37 cellular contexts compared by ENCODE assay signal in the genomic region with DNA sequence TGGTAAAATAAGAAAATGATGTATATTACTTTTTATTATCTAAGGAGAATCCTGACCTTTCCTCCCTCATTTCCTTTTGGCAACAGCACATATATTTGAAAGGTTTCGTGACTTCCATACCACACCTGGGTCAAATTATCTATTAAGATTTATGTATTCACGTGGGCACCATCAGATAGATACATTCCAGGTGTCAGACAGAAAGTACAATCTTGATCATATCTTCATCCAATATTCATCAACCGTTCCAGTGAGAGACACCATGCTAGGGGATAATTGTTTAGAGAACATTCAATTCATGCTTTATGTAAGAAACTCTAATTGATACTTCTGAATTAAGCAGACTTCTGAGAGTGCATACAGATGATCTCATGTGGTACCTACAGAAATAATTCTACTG.
"Had no signal": no experiment of that assay in that cellular context is flagged by ENCODE, and none has a peak within 500 bp of the region (broad histone marks: within the 10 kb centered on the region; RNA-seq: fewer than 3 reads in every experiment).

No MANE protein-coding gene starts in this region.

- H3K36me3 Mint-ChIP-seq: activated naive CD4-positive, alpha-beta T cell treated with anti-CD3 and anti-CD28 coated beads, Interleukin-2, amount 10 ng/mL, durations not matched to agents 7 days and 5 days; activated naive CD4-positive, alpha-beta T cell treated with anti-CD3 and anti-CD28 coated beads, Interleukin-2, amount 50 U/mL, for 24 hours; activated naive CD4-positive, alpha-beta T cell treated with anti-CD3 and anti-CD28 coated beads, Interleukin-2, amount 50 U/mL, for 72 hours; activated naive CD8-positive, alpha-beta T cell; activated naive CD8-positive, alpha-beta T cell treated with anti-CD3 and anti-CD28 coated beads for 36 hours; activated naive CD8-positive, alpha-beta T cell treated with anti-CD3 and anti-CD28 coated beads, Interleukin-2, amount 10 ng/mL, durations not matched to agents 7 days and 5 days; brain had no signal

- H3K4me3 ChIP-seq: adrenal gland, ascending aorta, body of pancreas, breast epithelium, cardiac muscle cell had no signal

- H3K4me1 ChIP-seq: adrenal gland, ascending aorta, body of pancreas, breast epithelium had no signal

- ATAC-seq: activated naive CD4-positive, alpha-beta T cell treated with anti-CD3 and anti-CD28 coated beads, Interleukin-2, amount 50 U/mL, for 72 hours; activated naive CD8-positive, alpha-beta T cell treated with anti-CD3 and anti-CD28 coated beads, Interleukin-2, amount 50 U/mL, for 24 hours; activated T-cell treated with anti-CD3 and anti-CD28 coated beads, Interleukin-2, amount 50 U/mL, for 4 hours; activated T-cell treated with anti-CD3 and anti-CD28 coated beads, Interleukin-2, amount 50 U/mL, for 72 hours; activated T-helper 17 cell treated with anti-CD3 and anti-CD28 coated beads, Interleukin-2, amount 50 U/mL, for 72 hours; body of pancreas had no signal

- H3K4me3 Mint-ChIP-seq: activated naive CD4-positive, alpha-beta T cell treated with anti-CD3 and anti-CD28 coated beads for 36 hours; activated naive CD4-positive, alpha-beta T cell treated with anti-CD3 and anti-CD28 coated beads, Interleukin-2, amount 10 ng/mL, durations not matched to agents 7 days and 5 days; activated naive CD4-positive, alpha-beta T cell treated with anti-CD3 and anti-CD28 coated beads, Interleukin-2, amount 50 U/mL, for 24 hours; activated naive CD8-positive, alpha-beta T cell; activated naive CD8-positive, alpha-beta T cell treated with anti-CD3 and anti-CD28 coated beads for 36 hours; activated naive CD8-positive, alpha-beta T cell treated with anti-CD3 and anti-CD28 coated beads, Interleukin-2, amount 10 ng/mL, durations not matched to agents 7 days and 5 days; activated naive CD8-positive, alpha-beta T cell treated with anti-CD3 and anti-CD28 coated beads, Interleukin-2, amount 50 U/mL, for 24 hours; activated T-cell treated with anti-CD3 and anti-CD28 coated beads, Interleukin-2, amount 50 U/mL, for 24 hours; activated T-cell treated with anti-CD3 and anti-CD28 coated beads, Interleukin-2, amount 50 U/mL, for 4 hours; activated T-cell treated with anti-CD3 and anti-CD28 coated beads, Interleukin-2, amount 50 U/mL, for 72 hours; activated T-helper 1 cell treated with anti-CD3 and anti-CD28 coated beads, Interleukin-12 subunit alpha, Interleukin-12 subunit beta, Interleukin-2, Interleukin-4 antibody, amounts not matched to agents 30 ng/mL and 10 ng/mL and 1 ng/mL, durations not matched to agents 14 hours and 24 hours and 36 hours; activated T-helper 17 cell treated with anti-CD3 and anti-CD28 coated beads, Interleukin-2, amount 50 U/mL, for 72 hours; brain; central memory CD8-positive, alpha-beta T cell had no signal

- H3K27me3 ChIP-seq: adrenal gland, ascending aorta, body of pancreas, brain microvascular endothelial cell, breast epithelium, cardiac muscle cell had no signal

- H3K36me3 ChIP-seq: adrenal gland, ascending aorta, brain microvascular endothelial cell, breast epithelium, cardiac muscle cell had no signal

- DNase-seq: activated effector memory CD4-positive, alpha-beta T cell treated with anti-CD3 and anti-CD28 coated beads, Interleukin-2, amount 50 U/mL, for 16 hours; activated effector memory CD4-positive, alpha-beta T cell treated with Interleukin-2 at 50 U/mL for 16 hours; activated gamma-delta T cell; activated gamma-delta T cell treated with Interleukin-2 at 50 U/mL for 16 hours; activated naive CD4-positive, alpha-beta T cell; activated naive CD4-positive, alpha-beta T cell treated with anti-CD3 and anti-CD28 coated beads for 36 hours; activated naive CD4-positive, alpha-beta T cell treated with anti-CD3 and anti-CD28 coated beads, Interleukin-2, amount 10 ng/mL, durations not matched to agents 7 days and 5 days; activated naive CD4-positive, alpha-beta T cell treated with anti-CD3 and anti-CD28 coated beads, Interleukin-2, amount 50 U/mL, for 16 hours; activated naive CD4-positive, alpha-beta T cell treated with Interleukin-2 at 50 U/mL for 16 hours; activated naive CD8-positive, alpha-beta T cell treated with anti-CD3 and anti-CD28 coated beads for 36 hours; activated naive CD8-positive, alpha-beta T cell treated with anti-CD3 and anti-CD28 coated beads, Interleukin-2, amount 10 ng/mL, durations not matched to agents 7 days and 5 days; activated naive CD8-positive, alpha-beta T cell treated with anti-CD3 and anti-CD28 coated beads, Interleukin-2, amount 50 U/mL, for 24 hours; activated T-cell treated with anti-CD3 and anti-CD28 coated beads, Interleukin-2, amount 50 U/mL, for 24 hours; activated T-cell treated with anti-CD3 and anti-CD28 coated beads, Interleukin-2, amount 50 U/mL, for 4 hours; activated T-cell treated with anti-CD3 and anti-CD28 coated beads, Interleukin-2, amount 50 U/mL, for 48 hours; activated T-cell treated with anti-CD3 and anti-CD28 coated beads, Interleukin-2, amount 50 U/mL, for 72 hours; adrenal gland; amniotic stem cell; amygdala; anterior cingulate cortex; aorta; body of pancreas; brain microvascular endothelial cell; caudate nucleus; central memory CD4-positive, alpha-beta T cell; cerebellar nuclear complex had no signal

- H3K27me3 Mint-ChIP-seq: activated naive CD4-positive, alpha-beta T cell treated with anti-CD3 and anti-CD28 coated beads, Interleukin-2, amount 10 ng/mL, durations not matched to agents 7 days and 5 days; activated naive CD4-positive, alpha-beta T cell treated with anti-CD3 and anti-CD28 coated beads, Interleukin-2, amount 50 U/mL, for 24 hours; activated naive CD8-positive, alpha-beta T cell; activated naive CD8-positive, alpha-beta T cell treated with anti-CD3 and anti-CD28 coated beads for 36 hours; activated naive CD8-positive, alpha-beta T cell treated with anti-CD3 and anti-CD28 coated beads, Interleukin-2, amount 10 ng/mL, durations not matched to agents 7 days and 5 days; activated naive CD8-positive, alpha-beta T cell treated with anti-CD3 and anti-CD28 coated beads, Interleukin-2, amount 50 U/mL, for 24 hours; activated T-cell treated with anti-CD3 and anti-CD28 coated beads, Interleukin-2, amount 50 U/mL, for 24 hours; activated T-helper 17 cell treated with anti-CD3 and anti-CD28 coated beads, Interleukin-2, amount 50 U/mL, for 72 hours; brain; central memory CD8-positive, alpha-beta T cell had no signal

- H3K4me1 Mint-ChIP-seq: activated naive CD4-positive, alpha-beta T cell treated with anti-CD3 and anti-CD28 coated beads, Interleukin-2, amount 10 ng/mL, durations not matched to agents 7 days and 5 days; activated naive CD4-positive, alpha-beta T cell treated with anti-CD3 and anti-CD28 coated beads, Interleukin-2, amount 50 U/mL, for 24 hours; activated naive CD8-positive, alpha-beta T cell treated with anti-CD3 and anti-CD28 coated beads for 36 hours; activated naive CD8-positive, alpha-beta T cell treated with anti-CD3 and anti-CD28 coated beads, Interleukin-2, amount 10 ng/mL, durations not matched to agents 7 days and 5 days; activated naive CD8-positive, alpha-beta T cell treated with anti-CD3 and anti-CD28 coated beads, Interleukin-2, amount 50 U/mL, for 24 hours; activated T-helper 17 cell treated with anti-CD3 and anti-CD28 coated beads, Interleukin-2, amount 50 U/mL, for 72 hours; brain; central memory CD8-positive, alpha-beta T cell had no signal

- H3K27ac Mint-ChIP-seq: activated naive CD4-positive, alpha-beta T cell treated with anti-CD3 and anti-CD28 coated beads for 36 hours; activated naive CD4-positive, alpha-beta T cell treated with anti-CD3 and anti-CD28 coated beads, Interleukin-2, amount 10 ng/mL, durations not matched to agents 7 days and 5 days; activated naive CD4-positive, alpha-beta T cell treated with anti-CD3 and anti-CD28 coated beads, Interleukin-2, amount 50 U/mL, for 24 hours; activated naive CD4-positive, alpha-beta T cell treated with anti-CD3 and anti-CD28 coated beads, Interleukin-2, amount 50 U/mL, for 72 hours; activated naive CD8-positive, alpha-beta T cell; activated naive CD8-positive, alpha-beta T cell treated with anti-CD3 and anti-CD28 coated beads for 36 hours; activated naive CD8-positive, alpha-beta T cell treated with anti-CD3 and anti-CD28 coated beads, Interleukin-2, amount 10 ng/mL, durations not matched to agents 7 days and 5 days; activated naive CD8-positive, alpha-beta T cell treated with anti-CD3 and anti-CD28 coated beads, Interleukin-2, amount 50 U/mL, for 24 hours; activated T-cell treated with anti-CD3 and anti-CD28 coated beads, Interleukin-2, amount 50 U/mL, for 24 hours; activated T-cell treated with anti-CD3 and anti-CD28 coated beads, Interleukin-2, amount 50 U/mL, for 72 hours; activated T-helper 1 cell treated with anti-CD3 and anti-CD28 coated beads, Interleukin-12 subunit alpha, Interleukin-12 subunit beta, Interleukin-2, Interleukin-4 antibody, amounts not matched to agents 30 ng/mL and 10 ng/mL and 1 ng/mL, durations not matched to agents 14 hours and 24 hours and 36 hours; activated T-helper 17 cell treated with anti-CD3 and anti-CD28 coated beads, Interleukin-2, amount 50 U/mL, for 72 hours; activated T-helper 2 cell treated with anti-CD3 and anti-CD28 coated beads, Interferon-gamma antibody, Interleukin-2, Interleukin-4, amounts not matched to agents 10 μg/mL and 5 μg/mL and 100 μg/mL, durations not matched to agents 14 hours and 24 hours and 36 hours; brain had no signal

- H3K9me3 Mint-ChIP-seq: activated naive CD4-positive, alpha-beta T cell treated with anti-CD3 and anti-CD28 coated beads for 36 hours; activated naive CD4-positive, alpha-beta T cell treated with anti-CD3 and anti-CD28 coated beads, Interleukin-2, amount 10 ng/mL, durations not matched to agents 7 days and 5 days; activated naive CD4-positive, alpha-beta T cell treated with anti-CD3 and anti-CD28 coated beads, Interleukin-2, amount 50 U/mL, for 24 hours; activated naive CD4-positive, alpha-beta T cell treated with anti-CD3 and anti-CD28 coated beads, Interleukin-2, amount 50 U/mL, for 72 hours; activated naive CD8-positive, alpha-beta T cell treated with anti-CD3 and anti-CD28 coated beads for 36 hours; activated naive CD8-positive, alpha-beta T cell treated with anti-CD3 and anti-CD28 coated beads, Interleukin-2, amount 10 ng/mL, durations not matched to agents 7 days and 5 days; activated naive CD8-positive, alpha-beta T cell treated with anti-CD3 and anti-CD28 coated beads, Interleukin-2, amount 50 U/mL, for 24 hours; activated T-cell treated with anti-CD3 and anti-CD28 coated beads, Interleukin-2, amount 50 U/mL, for 24 hours; activated T-cell treated with anti-CD3 and anti-CD28 coated beads, Interleukin-2, amount 50 U/mL, for 4 hours; activated T-cell treated with anti-CD3 and anti-CD28 coated beads, Interleukin-2, amount 50 U/mL, for 72 hours; activated T-helper 1 cell treated with anti-CD3 and anti-CD28 coated beads, Interleukin-12 subunit alpha, Interleukin-12 subunit beta, Interleukin-2, Interleukin-4 antibody, amounts not matched to agents 30 ng/mL and 10 ng/mL and 1 ng/mL, durations not matched to agents 14 hours and 24 hours and 36 hours; activated T-helper 17 cell treated with anti-CD3 and anti-CD28 coated beads, Interleukin-2, amount 50 U/mL, for 72 hours; activated T-helper 2 cell treated with anti-CD3 and anti-CD28 coated beads, Interferon-gamma antibody, Interleukin-2, Interleukin-4, amounts not matched to agents 10 μg/mL and 5 μg/mL and 100 μg/mL, durations not matched to agents 14 hours and 24 hours and 36 hours; brain; central memory CD8-positive, alpha-beta T cell had no signal

- H3K9me3 ChIP-seq: adrenal gland, ascending aorta, body of pancreas, breast epithelium had no signal

- H3K27ac ChIP-seq: adrenal gland, ascending aorta, body of pancreas, brain microvascular endothelial cell, breast epithelium, cardiac muscle cell had no signal
